Comparison of ENCODE assay signal across 19 cellular contexts in the genomic region with DNA sequence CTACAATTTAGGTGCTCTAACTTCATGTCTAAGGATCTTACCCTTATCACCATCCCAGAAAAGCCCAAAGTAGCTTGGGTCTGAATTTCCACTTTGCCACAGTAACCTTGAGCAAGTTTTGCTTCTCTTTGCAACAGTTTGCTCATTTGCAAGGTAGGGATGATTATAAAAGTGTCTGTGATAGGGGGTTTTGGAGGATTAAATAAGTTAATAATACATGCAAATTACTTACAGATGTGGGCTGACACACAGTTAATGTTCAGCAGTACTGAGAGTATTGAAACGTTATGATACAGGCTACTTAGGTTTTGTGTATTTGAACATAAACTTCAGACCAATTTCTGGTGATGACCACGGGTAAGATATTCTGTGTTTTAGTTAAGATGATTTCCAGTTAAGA.
A peak's percentile ranks its signal among the peaks of the same experiment; 100 is the strongest.
DNase-seq lines count a peak whose midpoint lies in the region; ATAC-seq and TF ChIP-seq lines count a peak whose summit lies in the region.
"Had no signal": no experiment of that assay in that cellular context is flagged by ENCODE, and none has a peak within 500 bp of the region (broad histone marks: within the 10 kb centered on the region; RNA-seq: fewer than 3 reads in every experiment).

No MANE protein-coding gene starts in this region.

- H3K36me3 ChIP-seq in OCI-LY3 (replicated peaks; ENCODE audit: low read depth, low read length) (no peaks in the 10 kb centered on the region), transverse colon (no peaks in the 10 kb centered on the region)

- H3K9me3 ChIP-seq in OCI-LY3 (ENCODE audit: insufficient read depth, low read length) = no peaks in the 10 kb centered on the region
- no peaks in the 10 kb centered on the region for H3K9me3 ChIP-seq in transverse colon

- H3K79me2 ChIP-seq in OCI-LY3 (ENCODE audit: low read length) = no peaks in the 10 kb centered on the region

- peaks cover 79% of the 10 kb centered on the region for H3K4me1 ChIP-seq in OCI-LY3 (ENCODE audit: low read length)
- peaks cover 0 to under 1% (median 0%) of the 10 kb centered on the region in 4 donors for H3K4me1 ChIP-seq in transverse colon

- intact Hi-C loops in transverse colon (cut with DNase I; ENCODE audit: low total_unique reads) = no loop called here
- intact Hi-C loops in left colon (cut with DNase I, micrococcal nuclease) = no loop called here

- H3K4me2 ChIP-seq in OCI-LY3 (ENCODE audit: low read length) = peak overlapping the region; percentile 56

- TF ChIP-seq EP300 in transverse colon (IDR thresholded peaks at IDR 0.05; ENCODE audit: low read depth) = no peak

- H3K27me3 ChIP-seq in OCI-LY3 (ENCODE audit: low read depth, low read length) = no peaks in the 10 kb centered on the region
- H3K27me3 ChIP-seq in transverse colon = no peaks in the 10 kb centered on the region

- in situ Hi-C loops in transverse colon (cut with MboI; ENCODE audit: low pct_ligation_motif_present in 1 of 4, low pct_unique_long_range_greater_than_20kb in 1 of 4, low sequenced_read_pairs in 3 of 4) = no loop called here

- ATAC-seq in HG02938 (IDR thresholded peaks at IDR 0.05; ENCODE audit: unreplicated experiment) = peak; percentile 66
- ATAC-seq in HG02759 (IDR thresholded peaks at IDR 0.05; ENCODE audit: unreplicated experiment) = no peak
- no peak for ATAC-seq in left colon
- ATAC-seq: HCT116, K562 had no signal

- no peak overlapping the region for H2AFZ ChIP-seq in OCI-LY3 (ENCODE audit: low read depth, low read length)

- TF ChIP-seq POLR2A in transverse colon (IDR thresholded peaks at IDR 0.05) = no peak

- TF ChIP-seq CTCF in OCI-LY3 (IDR thresholded peaks at IDR 0.05; ENCODE audit: low read depth, low read length) (no peak), transverse colon (IDR thresholded peaks at IDR 0.05) (no peak)

- H3K27ac ChIP-seq in OCI-LY3 (ENCODE audit: low read length) (peak overlapping the region; percentile 85), transverse colon (no peak overlapping the region)
- H3K27ac ChIP-seq: C4-2B had no signal

- H3K9ac ChIP-seq in OCI-LY3 (ENCODE audit: low read length) = peak overlapping the region; percentile 51

- DNase-seq in germinal center (ENCODE audit: low spot score) = peak; percentile 22
- DNase-seq in stimulated activated CD4-positive, alpha-beta T cell treated with anti-CD3 and anti-CD28 coated beads, Interleukin-4, amount 100 ng/mL, for 1 hour = no peak
- no peak for DNase-seq in transverse colon
- DNase-seq in left colon = no peak
- DNase-seq: AML-193; CD4-positive, alpha-beta T cell; DMS153; DMS79; GF-D8; GOT3; H7; HFFc6; IMR-90 had no signal

- WGBS in transverse colon (ENCODE audit: low coverage in 1 of 2), 2 donors = 80% methylated on average over 2 of the region's 2 CpGs

- H4K20me1 ChIP-seq in OCI-LY3 (ENCODE audit: insufficient read depth, low read length) = no peaks in the 10 kb centered on the region

- peak overlapping the region; percentile 17; the same call in 1 of the 2 replicates for H3K4me3 ChIP-seq in OCI-LY3 (ENCODE audit: low read length)
- no peak overlapping the region for H3K4me3 ChIP-seq in transverse colon
- H3K4me3 ChIP-seq: K562 had no signal
